In the genomic region with DNA sequence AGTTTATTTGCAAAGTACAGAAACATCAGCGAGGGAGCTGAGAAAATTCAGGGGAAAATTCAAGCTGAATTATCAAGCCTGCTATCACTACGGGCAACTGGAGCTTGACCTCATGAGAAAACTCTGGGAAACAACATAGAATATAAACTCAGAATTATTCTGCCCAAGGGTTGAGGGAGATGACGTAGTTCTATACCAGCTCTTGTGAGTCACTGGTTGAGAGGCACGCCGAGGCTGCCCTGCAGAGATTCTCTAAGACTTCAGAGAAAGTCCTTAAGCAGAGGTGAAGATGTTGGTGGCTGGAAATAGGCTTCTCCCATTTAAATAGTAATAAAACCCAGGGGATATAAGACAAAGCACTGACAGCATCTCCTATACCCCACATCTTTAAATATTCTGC, we compare ENCODE assay signal across 28 cellular contexts. TPM values are rescaled to one million over a fixed set of nuclear protein-coding genes. Genes with fewer than 3 reads are reported as not detected.
A peak's percentile ranks its signal among the peaks of the same experiment; 100 is the strongest.
DNase-seq lines count a peak whose midpoint lies in the region; ATAC-seq and TF ChIP-seq lines count a peak whose summit lies in the region.
"Had no signal": no experiment of that assay in that cellular context is flagged by ENCODE, and none has a peak within 500 bp of the region (broad histone marks: within the 10 kb centered on the region; RNA-seq: fewer than 3 reads in every experiment).

No MANE protein-coding gene starts in this region.

- H3K27me3 ChIP-seq in smooth muscle cell (ENCODE audit: low read depth), result no peaks in the 10 kb centered on the region
- no peaks in the 10 kb centered on the region for H3K27me3 ChIP-seq in prostate gland (replicated peaks; ENCODE audit: insufficient read depth)
- H3K27me3 ChIP-seq: dorsolateral prefrontal cortex, stomach, thyroid gland had no signal

- H3K27ac Mint-ChIP-seq in HFFc6, result peak overlapping the region; percentile 81
- H3K27ac Mint-ChIP-seq: activated CD4-positive, alpha-beta memory T cell treated with anti-CD3 and anti-CD28 coated beads for 36 hours; activated T-cell treated with anti-CD3 and anti-CD28 coated beads, Interleukin-2, amount 50 U/mL, for 72 hours; naive B cell had no signal

- H3K4me1 Mint-ChIP-seq in HFFc6 (ENCODE audit: low read depth), result peaks cover 15% of the 10 kb centered on the region
- H3K4me1 Mint-ChIP-seq: naive B cell had no signal

- H3F3A ChIP-seq in smooth muscle cell (ENCODE audit: low read depth), result no peaks in the 10 kb centered on the region

- H3K4me2 ChIP-seq in smooth muscle cell, result no peak overlapping the region

- WGBS in smooth muscle cell (ENCODE audit: low lambda C conversion rate), result 62% methylated on average over 5 of the region's 5 CpGs
- WGBS in prostate gland, result 92% methylated on average over 5 of the region's 5 CpGs

- peaks cover 16% of the 10 kb centered on the region for H4K20me1 ChIP-seq in smooth muscle cell (ENCODE audit: low read depth)

- TF ChIP-seq CTCF in HFFc6 (IDR thresholded peaks at IDR 0.05) (no peak), smooth muscle cell (IDR thresholded peaks at IDR 0.05; ENCODE audit: borderline replicate concordance, insufficient read depth, poor library complexity, severe bottlenecking) (no peak), prostate gland (IDR thresholded peaks at IDR 0.05) (no peak)

- H3K9ac ChIP-seq in smooth muscle cell (ENCODE audit: low read depth), result no peak overlapping the region

- H3K27me3 Mint-ChIP-seq in HFFc6 (ENCODE audit: insufficient read depth), result no peaks in the 10 kb centered on the region
- H3K27me3 Mint-ChIP-seq: activated CD4-positive, alpha-beta memory T cell treated with anti-CD3 and anti-CD28 coated beads for 36 hours had no signal

- intact Hi-C loops in prostate gland (cut with DNase I), result no loop called here

- H3K9me3 Mint-ChIP-seq in HFFc6, result 0 out of 2 replicates have a peak, but pooled peaks cover 6% of the 10 kb centered on the region
- H3K9me3 Mint-ChIP-seq: activated CD4-positive, alpha-beta memory T cell treated with anti-CD3 and anti-CD28 coated beads for 36 hours; activated T-cell treated with anti-CD3 and anti-CD28 coated beads, Interleukin-2, amount 50 U/mL, for 72 hours had no signal

- H3K9me3 ChIP-seq in smooth muscle cell (replicated peaks; ENCODE audit: low read depth), result no peaks in the 10 kb centered on the region
- H3K9me3 ChIP-seq in prostate gland, result no peaks in the 10 kb centered on the region
- H3K9me3 ChIP-seq: stomach, thyroid gland had no signal

- peak; percentile 32 for DNase-seq in HFFc6
- peak; percentile 74 for DNase-seq in amniotic epithelial cell (ENCODE audit: low read depth)
- peak; percentile 90 for DNase-seq in foreskin melanocyte
- DNase-seq in smooth muscle cell (lab: John Stamatoyannopoulos, UW; ENCODE audit: unreplicated experiment), result no peak
- no peak for DNase-seq in prostate gland (ENCODE audit: low spot score)
- no peak for DNase-seq in substantia nigra (lab: John Stamatoyannopoulos, UW)
- DNase-seq: activated CD4-positive, alpha-beta memory T cell treated with anti-CD3 and anti-CD28 coated beads for 36 hours; activated T-cell treated with anti-CD3 and anti-CD28 coated beads, Interleukin-2, amount 50 U/mL, for 72 hours; C1 segment of cervical spinal cord; COR-L47; dorsolateral prefrontal cortex; GDM1; left ventricle myocardium superior; naive B cell; NCI-H1092; NCI-H1694 treated with DMSO at 0.1 percent for 48 hours; NCI-H446 treated with DMSO at 0.1 percent for 48 hours; posterior cingulate gyrus; stimulated activated CD4-positive, alpha-beta T cell treated with anti-CD3 and anti-CD28 coated beads, Interleukin-12 subunit alpha, Interleukin-12 subunit beta, amount 100 ng/mL, for 4 hours; stimulated activated CD4-positive, alpha-beta T cell treated with anti-CD3 and anti-CD28 coated beads, Interleukin-2, amount 100 ng/mL, for 48 hours; stomach; T-helper 2 cell; thyroid gland had no signal

- H3K27ac ChIP-seq in smooth muscle cell (ENCODE audit: low read depth) (peak overlapping the region; percentile 67), prostate gland (no peak overlapping the region), substantia nigra (ENCODE audit: low read depth, low read length, poor library complexity, severe bottlenecking) (no peak overlapping the region)
- H3K27ac ChIP-seq: dorsolateral prefrontal cortex, RWPE1, thyroid gland had no signal

- H2AFZ ChIP-seq in smooth muscle cell (ENCODE audit: low read depth), result no peak overlapping the region

- no peak for ATAC-seq in GM21619 (IDR thresholded peaks at IDR 0.05; ENCODE audit: unreplicated experiment)
- ATAC-seq: activated CD4-positive, CD25-positive, alpha-beta regulatory T cell treated with anti-CD3 and anti-CD28 coated beads, Interleukin-2, amount 50 U/mL, for 24 hours; activated T-cell treated with anti-CD3 and anti-CD28 coated beads, Interleukin-2, amount 50 U/mL, for 72 hours; K562; left ventricle myocardium superior; sciatic nerve had no signal

- H3K36me3 Mint-ChIP-seq in HFFc6 (ENCODE audit: low read depth), result peaks cover 14% of the 10 kb centered on the region
- H3K36me3 Mint-ChIP-seq: naive B cell had no signal

- H3K36me3 ChIP-seq in smooth muscle cell (ENCODE audit: low read depth) (no peaks in the 10 kb centered on the region), prostate gland (no peaks in the 10 kb centered on the region)

- H3K4me1 ChIP-seq in smooth muscle cell (ENCODE audit: low read depth), result no peaks in the 10 kb centered on the region
- no peaks in the 10 kb centered on the region for H3K4me1 ChIP-seq in prostate gland (replicated peaks)
- H3K4me1 ChIP-seq: thyroid gland had no signal

- TF ChIP-seq POLR2A in prostate gland (IDR thresholded peaks at IDR 0.05), result no peak

- peak overlapping the region; percentile 25; the same call in 1 of the 2 replicates for H3K4me3 Mint-ChIP-seq in HFFc6
- H3K4me3 Mint-ChIP-seq: activated CD4-positive, alpha-beta memory T cell treated with anti-CD3 and anti-CD28 coated beads for 36 hours; activated T-cell treated with anti-CD3 and anti-CD28 coated beads, Interleukin-2, amount 50 U/mL, for 72 hours had no signal

- peaks cover 48% of the 10 kb centered on the region for H3K79me2 ChIP-seq in smooth muscle cell (ENCODE audit: low read depth)

- H3K4me3 ChIP-seq in smooth muscle cell, result no peak overlapping the region
- H3K4me3 ChIP-seq in prostate gland, result no peak overlapping the region
- H3K4me3 ChIP-seq: dorsolateral prefrontal cortex, K562, stomach, thyroid gland had no signal

RNA-seq across cellular contexts. Expression of a gene that starts 12.3 kb away (rescaled TPM):
- total RNA-seq in HFFc6 (2021; fragmentation: NEBNext Ultra II Directional; extraction: Animal tissue kit (Norgen Biotek cat#: 25700)), result 10 to 100 TPM in 4 of 6 experiments, 1 to 10 TPM in 2; 9.1 to 12.3 (median 10.3) TPM
- total RNA-seq in smooth muscle cell (9.1 and 9.8 TPM in 2 replicates), prostate gland (1 to 10 TPM; 6.6 to 8.4 TPM)
- 4.6 and 4.9 TPM in 2 replicates for polyA plus RNA-seq in smooth muscle cell

Comparison
In these comparisons a context has a peak if more than half of its experiments do, and no peak if none do; other contexts are left out.
1. DNase-seq: peak in HFFc6 (single experiment), amniotic epithelial cell (single experiment) and foreskin melanocyte (single experiment); none in smooth muscle cell (single experiment), prostate gland (single experiment) and substantia nigra (0 of 49).